Comparison of ENCODE assay signal across 20 cellular contexts in genomic region chr6:42938987-42939809, GRCh38. TPM values are rescaled to one million over a fixed set of nuclear protein-coding genes. Genes with fewer than 3 reads are reported as not detected.
DNase-seq lines count a peak whose midpoint lies in the region; ATAC-seq and TF ChIP-seq lines count a peak whose summit lies in the region.
"Had no signal": no experiment of that assay in that cellular context is flagged by ENCODE, and none has a peak within 500 bp of the region (broad histone marks: within the 10 kb centered on the region; RNA-seq: fewer than 3 reads in every experiment).

No MANE protein-coding gene starts in this region.

- no peaks in the 10 kb centered on the region for H3K4me1 ChIP-seq in hepatocyte (ENCODE audit: insufficient read depth)
- no peaks in the 10 kb centered on the region; a peak in 1 of 4 replicates for H3K4me1 ChIP-seq in SK-N-SH (ENCODE audit: control insufficient read depth in 1 of 2, insufficient read depth in 2 of 2, low read depth in 1 of 2, low read length in 1 of 2)
- H3K4me1 ChIP-seq: neural progenitor cell had no signal

- H3K36me3 ChIP-seq in hepatocyte (replicated peaks; ENCODE audit: insufficient read depth, low read depth) (no peaks in the 10 kb centered on the region), SK-N-SH (replicated peaks in 1 of 2; ENCODE audit: control insufficient read depth in 1 of 2, insufficient read depth in 2 of 2, low read length in 1 of 2) (peaks cover 36 to 39% of the 10 kb centered on the region in 2 experiments)
- H3K36me3 ChIP-seq: neural progenitor cell had no signal

- no peak overlapping the region for H3K4me3 Mint-ChIP-seq in activated naive CD8-positive, alpha-beta T cell
- no peak overlapping the region for H3K4me3 Mint-ChIP-seq in activated naive CD8-positive, alpha-beta T cell treated with anti-CD3 and anti-CD28 coated beads, Interleukin-2, amount 50 U/mL, for 24 hours
- no peak overlapping the region for H3K4me3 Mint-ChIP-seq in stimulated activated naive B cell treated with anti-CD40 and anti-IgM and Interleukin-4, amounts not matched to agents 10 μg/mL and 1 μg/mL and 100 μg/mL, for 72 hours
- H3K4me3 Mint-ChIP-seq: neural progenitor cell had no signal

- H3K79me2 ChIP-seq in hepatocyte (peaks cover 25% of the 10 kb centered on the region), SK-N-SH (ENCODE audit: insufficient read depth) (peaks cover 9% of the 10 kb centered on the region)

- no peaks in the 10 kb centered on the region for H3K27me3 Mint-ChIP-seq in activated naive CD8-positive, alpha-beta T cell
- no peaks in the 10 kb centered on the region for H3K27me3 Mint-ChIP-seq in activated naive CD8-positive, alpha-beta T cell treated with anti-CD3 and anti-CD28 coated beads, Interleukin-2, amount 50 U/mL, for 24 hours
- no peaks in the 10 kb centered on the region for H3K27me3 Mint-ChIP-seq in stimulated activated naive B cell treated with anti-CD40 and anti-IgM and Interleukin-4, amounts not matched to agents 10 μg/mL and 1 μg/mL and 100 μg/mL, for 72 hours

- no peak for ATAC-seq in activated naive CD8-positive, alpha-beta T cell treated with anti-CD3 and anti-CD28 coated beads, Interleukin-2, amount 50 U/mL, for 24 hours
- no peak for ATAC-seq in stimulated activated naive B cell treated with anti-CD40 and anti-IgM and Interleukin-4, amounts not matched to agents 10 μg/mL and 1 μg/mL and 100 μg/mL, for 72 hours (replicated peaks)

- TF ChIP-seq EP300 in SK-N-SH (IDR thresholded peaks at IDR 0.05; ENCODE audit: borderline replicate concordance in 1 of 2, low read depth in 1 of 2, low read length in 1 of 2) = no peak

- no peaks in the 10 kb centered on the region for H3K36me3 Mint-ChIP-seq in activated naive CD8-positive, alpha-beta T cell
- H3K36me3 Mint-ChIP-seq in activated naive CD8-positive, alpha-beta T cell treated with anti-CD3 and anti-CD28 coated beads, Interleukin-2, amount 50 U/mL, for 24 hours (ENCODE audit: low read depth) = peaks cover 44% of the 10 kb centered on the region
- peaks cover 40 to 69% of the 10 kb centered on the region in 2 donors for H3K36me3 Mint-ChIP-seq in stimulated activated naive B cell treated with anti-CD40 and anti-IgM and Interleukin-4, amounts not matched to agents 10 μg/mL and 1 μg/mL and 100 μg/mL, for 72 hours

- no peaks in the 10 kb centered on the region for H3F3A ChIP-seq in SK-N-SH (replicated peaks; ENCODE audit: insufficient read depth)

- H4K20me1 ChIP-seq in hepatocyte (ENCODE audit: insufficient read depth, poor library complexity, severe bottlenecking) = no peaks in the 10 kb centered on the region
- H4K20me1 ChIP-seq in SK-N-SH (ENCODE audit: insufficient read depth) = no peaks in the 10 kb centered on the region; the same call in 1 of the 2 replicates

- H3K4me3 ChIP-seq in hepatocyte (no peak overlapping the region), SK-N-SH (ENCODE audit: low read depth in 2 of 2, low read length in 1 of 2) (no peak overlapping the region), coronary artery (no peak overlapping the region)
- H3K4me3 ChIP-seq: neural progenitor cell had no signal

- H3K4me2 ChIP-seq in hepatocyte (no peak overlapping the region), SK-N-SH (no peak overlapping the region)
- H3K4me2 ChIP-seq: neural progenitor cell had no signal

- CTCF ChIA-PET in RWPE1 (lab: Yijun Ruan, JAX) = no interaction called here
- CTCF ChIA-PET in SK-N-SH (lab: Yijun Ruan, JAX) = no interaction called here

- TF ChIP-seq CTCF in RWPE1 (conservative IDR thresholded peaks at IDR 0.05; ENCODE audit: low read depth) = no peak
- TF ChIP-seq CTCF in hepatocyte (IDR thresholded peaks at IDR 0.05; ENCODE audit: poor library complexity) = no peak
- TF ChIP-seq CTCF in SK-N-SH (IDR thresholded peaks at IDR 0.05) = no peak
- no peak for TF ChIP-seq CTCF in coronary artery (IDR thresholded peaks at IDR 0.05)

- H2AFZ ChIP-seq in hepatocyte = no peak overlapping the region
- no peak overlapping the region for H2AFZ ChIP-seq in SK-N-SH (ENCODE audit: low read depth)
- H2AFZ ChIP-seq: neural progenitor cell had no signal

- H3K9me3 ChIP-seq in hepatocyte (ENCODE audit: low read depth) (no peaks in the 10 kb centered on the region), SK-N-SH (no peaks in the 10 kb centered on the region)

- no peak for DNase-seq in activated naive CD8-positive, alpha-beta T cell treated with anti-CD3 and anti-CD28 coated beads, Interleukin-2, amount 50 U/mL, for 24 hours
- no peak for DNase-seq in RWPE1 (ENCODE audit: low spot score)
- DNase-seq in hepatocyte (ENCODE audit: low spot score) = peak; percentile 38
- DNase-seq in stimulated activated naive B cell treated with anti-CD40 and anti-IgM and Interleukin-4, amounts not matched to agents 10 μg/mL and 1 μg/mL and 100 μg/mL, for 72 hours = no peak
- no peak for DNase-seq in SK-N-SH
- no peak for DNase-seq in cortex of kidney (lab: John Stamatoyannopoulos, UW)
- DNase-seq in coronary artery (ENCODE audit: low spot score) = no peak
- DNase-seq: activated CD4-positive, CD25-positive, alpha-beta regulatory T cell treated with anti-CD3 and anti-CD28 coated beads, Interleukin-2, amount 50 U/mL, for 72 hours; activated gamma-delta T cell treated with Interleukin-2 at 50 U/mL for 16 hours; Calu3; foreskin fibroblast; H7; midbrain; NCI-H2029 treated with DMSO at 0.1 percent for 48 hours; NCI-H510A treated with DMSO at 0.1 percent for 48 hours; stimulated activated CD4-positive, alpha-beta T cell treated with anti-CD3 and anti-CD28 coated beads, Interleukin-15, amount 100 ng/mL, for 24 hours; stimulated activated naive CD4-positive, alpha-beta T cell treated with Interleukin-2 at 50 U/mL for 16 hours had no signal

- no peaks in the 10 kb centered on the region for H3K9me3 Mint-ChIP-seq in activated naive CD8-positive, alpha-beta T cell (ENCODE audit: low read depth)
- H3K9me3 Mint-ChIP-seq in activated naive CD8-positive, alpha-beta T cell treated with anti-CD3 and anti-CD28 coated beads, Interleukin-2, amount 50 U/mL, for 24 hours = no peaks in the 10 kb centered on the region
- no peaks in the 10 kb centered on the region for H3K9me3 Mint-ChIP-seq in stimulated activated naive B cell treated with anti-CD40 and anti-IgM and Interleukin-4, amounts not matched to agents 10 μg/mL and 1 μg/mL and 100 μg/mL, for 72 hours
- H3K9me3 Mint-ChIP-seq: neural progenitor cell had no signal

- H3K4me1 Mint-ChIP-seq in activated naive CD8-positive, alpha-beta T cell (ENCODE audit: low read depth) = peaks cover 23% of the 10 kb centered on the region
- H3K4me1 Mint-ChIP-seq in activated naive CD8-positive, alpha-beta T cell treated with anti-CD3 and anti-CD28 coated beads, Interleukin-2, amount 50 U/mL, for 24 hours = peaks cover 20% of the 10 kb centered on the region
- H3K4me1 Mint-ChIP-seq in stimulated activated naive B cell treated with anti-CD40 and anti-IgM and Interleukin-4, amounts not matched to agents 10 μg/mL and 1 μg/mL and 100 μg/mL, for 72 hours = peaks cover 15 to 45% of the 10 kb centered on the region in 2 donors
- H3K4me1 Mint-ChIP-seq: neural progenitor cell had no signal

- POLR2A ChIA-PET in RWPE1 (lab: Yijun Ruan, JAX; ENCODE audit: low non-redundant PET) = no interaction called here
- POLR2A ChIA-PET in SK-N-SH (lab: Yijun Ruan, JAX) = interaction anchor here (1.5 kb wide), 1 partner anchor 9 kb away, joined by 4 read pairs; the partner anchor contains the start of gene CNPY3

- peak overlapping the region; percentile 32 for H3K27ac ChIP-seq in RWPE1
- peak overlapping the region; percentile 51 for H3K27ac ChIP-seq in hepatocyte
- no peak overlapping the region for H3K27ac ChIP-seq in SK-N-SH (ENCODE audit: low read depth in 2 of 2, low read length in 1 of 2)
- no peak overlapping the region for H3K27ac ChIP-seq in coronary artery
- H3K27ac ChIP-seq: neural progenitor cell had no signal

- H3K9me2 ChIP-seq in hepatocyte (replicated peaks; ENCODE audit: insufficient read depth) = no peaks in the 10 kb centered on the region
- no peaks in the 10 kb centered on the region for H3K9me2 ChIP-seq in SK-N-SH

- H3K9ac ChIP-seq in SK-N-SH = no peak overlapping the region
- H3K9ac ChIP-seq: neural progenitor cell had no signal

- WGBS in hepatocyte (ENCODE audit: low lambda C conversion rate, missing lambda C conversion rate) = 88% methylated on average over 9 of the region's 9 CpGs
- 93% methylated on average over 8 of the region's 9 CpGs for WGBS in SK-N-SH (ENCODE audit: low lambda C conversion rate)

- TF ChIP-seq RAD21 in SK-N-SH (IDR thresholded peaks at IDR 0.05; ENCODE audit: low read length) = no peak

- no peaks in the 10 kb centered on the region for H3K27me3 ChIP-seq in hepatocyte
- no peaks in the 10 kb centered on the region for H3K27me3 ChIP-seq in SK-N-SH (ENCODE audit: insufficient read depth)
- H3K27me3 ChIP-seq: neural progenitor cell had no signal

- H3K27ac Mint-ChIP-seq in activated naive CD8-positive, alpha-beta T cell = peak overlapping the region; percentile 51
- no peak overlapping the region for H3K27ac Mint-ChIP-seq in activated naive CD8-positive, alpha-beta T cell treated with anti-CD3 and anti-CD28 coated beads, Interleukin-2, amount 50 U/mL, for 24 hours
- H3K27ac Mint-ChIP-seq in stimulated activated naive B cell treated with anti-CD40 and anti-IgM and Interleukin-4, amounts not matched to agents 10 μg/mL and 1 μg/mL and 100 μg/mL, for 72 hours = peak overlapping the region; percentile 81
- H3K27ac Mint-ChIP-seq: neural progenitor cell had no signal

TF ChIP-seq in SK-N-SH, 30 proteins besides CTCF, POLR2A, EP300 and RAD21 (continues in another document):
- no peak for TF ChIP-seq NFIC (IDR thresholded peaks at IDR 0.05; ENCODE audit: borderline replicate concordance)

RNA-seq across cellular contexts. Expression of gene CNPY3, which starts 9.9 kb away (rescaled TPM):
- 53.8 and 71.8 TPM in 2 replicates for total RNA-seq in hepatocyte
- 137 and 152 TPM in 2 replicates for polyA plus RNA-seq in hepatocyte
- 59.2 and 77.5 TPM in 2 replicates for polyA plus RNA-seq in SK-N-SH (2012; rRNA removed)
- polyA plus RNA-seq in SK-N-SH (2012; cell fraction: cytosol; rRNA removed) = 50.5 and 59.8 TPM in 2 replicates
- polyA plus RNA-seq in SK-N-SH (2012; cell fraction: nucleus; rRNA removed) = 53.7 and 63.5 TPM in 2 replicates

RNA-seq across cellular contexts. Expression of gene GNMT, which starts 21.4 kb away (rescaled TPM):
- total RNA-seq in hepatocyte = 4.4 and 6.5 TPM in 2 replicates
- polyA plus RNA-seq in hepatocyte (10.4 and 16.2 TPM in 2 replicates), SK-N-SH (2012; rRNA removed) (1.4 and 2.0 TPM in 2 replicates)
- 0.48 and 0.56 TPM in 2 replicates for polyA plus RNA-seq in SK-N-SH (2012; cell fraction: cytosol; rRNA removed)
- 11.9 and 12.7 TPM in 2 replicates for polyA plus RNA-seq in SK-N-SH (2012; cell fraction: nucleus; rRNA removed)

RNA-seq across cellular contexts. Expression of gene PTCRA, which starts 23.3 kb away (rescaled TPM):
- not detected in 2 replicates for total RNA-seq in hepatocyte
- polyA plus RNA-seq in hepatocyte = not detected in 2 replicates
- not detected in 2 replicates for polyA plus RNA-seq in SK-N-SH (2012; rRNA removed)
- polyA plus RNA-seq in SK-N-SH (2012; cell fraction: cytosol; rRNA removed) = not detected in 2 replicates
- not detected in 2 replicates for polyA plus RNA-seq in SK-N-SH (2012; cell fraction: nucleus; rRNA removed)
- total RNA-seq: Calu3, H7 had no signal
- polyA plus RNA-seq: AG04450 had no signal

RNA-seq across cellular contexts. Expression of gene PEX6, which starts 39.8 kb away (rescaled TPM):
- total RNA-seq in hepatocyte = 32.4 and 39.4 TPM in 2 replicates
- polyA plus RNA-seq in hepatocyte (36.0 and 46.1 TPM in 2 replicates), SK-N-SH (2012; rRNA removed) (12.5 and 15.3 TPM in 2 replicates)
- polyA plus RNA-seq in SK-N-SH (2012; cell fraction: cytosol; rRNA removed) = 5.2 and 8.4 TPM in 2 replicates
- 57.9 and 73.6 TPM in 2 replicates for polyA plus RNA-seq in SK-N-SH (2012; cell fraction: nucleus; rRNA removed)

RNA-seq across cellular contexts. Expression of gene PPP2R5D, which starts 45.2 kb away (rescaled TPM):
- total RNA-seq in hepatocyte = 35.2 and 40.2 TPM in 2 replicates
- polyA plus RNA-seq in hepatocyte (28.3 and 30.8 TPM in 2 replicates), SK-N-SH (2012; rRNA removed) (37.6 and 38.6 TPM in 2 replicates)
- polyA plus RNA-seq in SK-N-SH (2012; cell fraction: cytosol; rRNA removed) = 31.0 and 31.8 TPM in 2 replicates
- 58.5 and 70.9 TPM in 2 replicates for polyA plus RNA-seq in SK-N-SH (2012; cell fraction: nucleus; rRNA removed)

Comparison
In these comparisons a context has a peak if more than half of its experiments do, and no peak if none do; other contexts are left out.
1. H3K27ac ChIP-seq: peak in RWPE1 (single experiment) and hepatocyte (single experiment); none in SK-N-SH (0 of 2) and coronary artery (0 of 2).